ENCODE assay signal across 18 cellular contexts in genomic region chr7:153887756-153888591, GRCh38.
DNase-seq lines count a peak whose midpoint lies in the region; ATAC-seq and TF ChIP-seq lines count a peak whose summit lies in the region.
"Had no signal": no experiment of that assay in that cellular context is flagged by ENCODE, and none has a peak within 500 bp of the region (broad histone marks: within the 10 kb centered on the region; RNA-seq: fewer than 3 reads in every experiment).

No MANE protein-coding gene starts in this region.

- H3K9ac ChIP-seq in HUES64 (ENCODE audit: low read depth, low read length): no peak overlapping the region
- H3K9ac ChIP-seq: BLaER1 treated with 17β-estradiol and CSF1 and Interleukin-3, amounts not matched to agents 10 nM and 100 nM; KMS-11 had no signal

- no peak overlapping the region for H3K27ac ChIP-seq in HUES64 (ENCODE audit: low read depth, low read length)
- H3K27ac ChIP-seq in sigmoid colon: peak overlapping the region in 1 of 4 donors; percentile 39
- H3K27ac ChIP-seq: BLaER1 treated with 17β-estradiol and CSF1 and Interleukin-3, amounts not matched to agents 10 nM and 100 nM; KMS-11 had no signal

- no peak overlapping the region for H3K4me3 Mint-ChIP-seq in activated naive CD4-positive, alpha-beta T cell treated with anti-CD3 and anti-CD28 coated beads, Interleukin-2, amount 10 ng/mL, durations not matched to agents 7 days and 5 days
- no peak overlapping the region for H3K4me3 Mint-ChIP-seq in progenitor cell of endocrine pancreas (ENCODE audit: low read depth)
- H3K4me3 Mint-ChIP-seq: activated CD8-positive, alpha-beta T cell treated with anti-CD3 and anti-CD28 coated beads for 36 hours; dendritic cell treated with granulocyte-macrophage colony-stimulating factor and Interleukin-4, amounts not matched to agents 40 ng/mL and 50 ng/mL, for 4 days; stimulated activated naive CD8-positive, alpha-beta T cell treated with anti-CD3 and anti-CD28 coated beads, Interleukin-15, amount 100 ng/mL, for 72 hours had no signal

- H3K27ac Mint-ChIP-seq in activated naive CD4-positive, alpha-beta T cell treated with anti-CD3 and anti-CD28 coated beads, Interleukin-2, amount 10 ng/mL, durations not matched to agents 7 days and 5 days: no peak overlapping the region
- no peak overlapping the region for H3K27ac Mint-ChIP-seq in progenitor cell of endocrine pancreas
- H3K27ac Mint-ChIP-seq: activated CD8-positive, alpha-beta T cell treated with anti-CD3 and anti-CD28 coated beads for 36 hours; activated T-helper 2 cell treated with anti-CD3 and anti-CD28 coated beads, Interferon-gamma antibody, Interleukin-2, Interleukin-4, amounts not matched to agents 10 μg/mL and 5 μg/mL and 100 μg/mL, durations not matched to agents 14 hours and 24 hours and 36 hours; dendritic cell treated with granulocyte-macrophage colony-stimulating factor and Interleukin-4, amounts not matched to agents 40 ng/mL and 50 ng/mL, for 4 days had no signal

- H3K4me1 ChIP-seq in HUES64 (ENCODE audit: insufficient read depth, low read length) (no peaks in the 10 kb centered on the region), sigmoid colon (peaks cover 0 to 30% (median 24%) of the 10 kb centered on the region in 4 donors)
- H3K4me1 ChIP-seq: BLaER1 treated with 17β-estradiol and CSF1 and Interleukin-3, amounts not matched to agents 10 nM and 100 nM had no signal

- peaks cover 35% of the 10 kb centered on the region for H3K27me3 Mint-ChIP-seq in activated naive CD4-positive, alpha-beta T cell treated with anti-CD3 and anti-CD28 coated beads, Interleukin-2, amount 10 ng/mL, durations not matched to agents 7 days and 5 days
- H3K27me3 Mint-ChIP-seq in progenitor cell of endocrine pancreas: no peaks in the 10 kb centered on the region

- CTCF ChIA-PET in activated naive CD4-positive, alpha-beta T cell treated with anti-CD3 and anti-CD28 coated beads, Interleukin-2, amount 10 ng/mL, durations not matched to agents 7 days and 5 days (lab: Charles Lee): no interaction called here

- TF ChIP-seq EP300 in sigmoid colon (IDR thresholded peaks at IDR 0.05): no peak

- intact Hi-C loops in sigmoid colon (cut with DNase I): no loop called here

- no peaks in the 10 kb centered on the region for H3K4me1 Mint-ChIP-seq in activated naive CD4-positive, alpha-beta T cell treated with anti-CD3 and anti-CD28 coated beads, Interleukin-2, amount 10 ng/mL, durations not matched to agents 7 days and 5 days
- H3K4me1 Mint-ChIP-seq in progenitor cell of endocrine pancreas (ENCODE audit: low read depth): no peaks in the 10 kb centered on the region

- no peak for TF ChIP-seq POLR2A in sigmoid colon (IDR thresholded peaks at IDR 0.05)

- peaks cover 35% of the 10 kb centered on the region for H3K9me3 ChIP-seq in HUES64 (ENCODE audit: insufficient read depth, low read depth, low read length)
- no peaks in the 10 kb centered on the region for H3K9me3 ChIP-seq in sigmoid colon

- H3K4me3 ChIP-seq in HUES64 (ENCODE audit: low read length) (peak overlapping the region; percentile 53), sigmoid colon (peak overlapping the region; percentile 32 to 59 (median 50))
- H3K4me3 ChIP-seq: BLaER1 treated with 17β-estradiol and CSF1 and Interleukin-3, amounts not matched to agents 10 nM and 100 nM had no signal

- no peaks in the 10 kb centered on the region for H3K36me3 Mint-ChIP-seq in activated naive CD4-positive, alpha-beta T cell treated with anti-CD3 and anti-CD28 coated beads, Interleukin-2, amount 10 ng/mL, durations not matched to agents 7 days and 5 days
- H3K36me3 Mint-ChIP-seq in progenitor cell of endocrine pancreas (ENCODE audit: insufficient read depth): peaks cover 1% of the 10 kb centered on the region

- peaks cover 55% of the 10 kb centered on the region for H3K27me3 ChIP-seq in HUES64 (ENCODE audit: insufficient read depth, low read length)
- H3K27me3 ChIP-seq in sigmoid colon: peaks cover 0 to 30% (median 9%) of the 10 kb centered on the region in 3 donors
- H3K27me3 ChIP-seq: BLaER1 treated with 17β-estradiol and CSF1 and Interleukin-3, amounts not matched to agents 10 nM and 100 nM had no signal

- H3K36me3 ChIP-seq in HUES64 (ENCODE audit: insufficient read depth, low read length): no peaks in the 10 kb centered on the region
- H3K36me3 ChIP-seq in sigmoid colon: no peaks in the 10 kb centered on the region
- H3K36me3 ChIP-seq: BLaER1 treated with 17β-estradiol and CSF1 and Interleukin-3, amounts not matched to agents 10 nM and 100 nM had no signal

- WGBS in HUES64: 93% methylated on average over 83 of the region's 83 CpGs
- 5 to 28% methylated on average over 83 of the region's 83 CpGs for WGBS in sigmoid colon, 2 donors

- peaks cover 8% of the 10 kb centered on the region for H3K9me3 Mint-ChIP-seq in activated naive CD4-positive, alpha-beta T cell treated with anti-CD3 and anti-CD28 coated beads, Interleukin-2, amount 10 ng/mL, durations not matched to agents 7 days and 5 days
- H3K9me3 Mint-ChIP-seq in progenitor cell of endocrine pancreas (ENCODE audit: low read depth): peaks cover 32% of the 10 kb centered on the region
- H3K9me3 Mint-ChIP-seq: dendritic cell treated with granulocyte-macrophage colony-stimulating factor and Interleukin-4, amounts not matched to agents 40 ng/mL and 50 ng/mL, for 4 days had no signal

- TF ChIP-seq CTCF in sigmoid colon (IDR thresholded peaks at IDR 0.05): no peak
- TF ChIP-seq CTCF in progenitor cell of endocrine pancreas (IDR thresholded peaks at IDR 0.05; ENCODE audit: unreplicated experiment): no peak

- peak; percentile 26 for DNase-seq in cerebellum (ENCODE audit: low spot score)
- DNase-seq in left kidney (ENCODE audit: low read depth, low spot score): peak; percentile 65
- DNase-seq in sigmoid colon: no peak
- DNase-seq in NCI-H748 (lab: John Stamatoyannopoulos, UW; ENCODE audit: unreplicated experiment): no peak
- DNase-seq in activated naive CD4-positive, alpha-beta T cell treated with anti-CD3 and anti-CD28 coated beads, Interleukin-2, amount 10 ng/mL, durations not matched to agents 7 days and 5 days: no peak
- no peak for DNase-seq in progenitor cell of endocrine pancreas (ENCODE audit: low spot score, unreplicated experiment)
- DNase-seq: activated CD8-positive, alpha-beta T cell treated with anti-CD3 and anti-CD28 coated beads for 36 hours; DMS79; NCI-H1417 treated with DMSO at 0.1 percent for 48 hours; OCI-M1; stimulated activated CD4-positive, alpha-beta T cell treated with anti-CD3 and anti-CD28 coated beads, Interleukin-12 subunit alpha, Interleukin-12 subunit beta, amount 100 ng/mL, for 4 hours; stimulated activated naive CD8-positive, alpha-beta T cell treated with anti-CD3 and anti-CD28 coated beads, Interleukin-15, amount 100 ng/mL, for 72 hours had no signal

- no peak for ATAC-seq in HG03442 (IDR thresholded peaks at IDR 0.05; ENCODE audit: unreplicated experiment)
- ATAC-seq: activated CD8-positive, alpha-beta T cell treated with anti-CD3 and anti-CD28 coated beads for 36 hours; stimulated activated naive CD8-positive, alpha-beta T cell treated with anti-CD3 and anti-CD28 coated beads, Interleukin-15, amount 100 ng/mL, for 72 hours had no signal

Comparison
In these comparisons a context has a peak if more than half of its experiments do, and no peak if none do; other contexts are left out.
1. DNase-seq: peak in cerebellum (single experiment) and left kidney (single experiment); none in sigmoid colon (single experiment), NCI-H748 (single experiment), activated naive CD4-positive, alpha-beta T cell treated with anti-CD3 and anti-CD28 coated beads, Interleukin-2, amount 10 ng/mL, durations not matched to agents 7 days and 5 days (single experiment) and progenitor cell of endocrine pancreas (single experiment).